ENCODE assay signal across 23 cellular contexts in genomic region chr10:108582888-108583287, GRCh38.
A peak's percentile ranks its signal among the peaks of the same experiment; 100 is the strongest.
DNase-seq lines count a peak whose midpoint lies in the region; ATAC-seq and TF ChIP-seq lines count a peak whose summit lies in the region.
"Had no signal": no experiment of that assay in that cellular context is flagged by ENCODE, and none has a peak within 500 bp of the region (broad histone marks: within the 10 kb centered on the region; RNA-seq: fewer than 3 reads in every experiment).

No MANE protein-coding gene starts in this region.

- H3K27ac ChIP-seq in OCI-LY3 (ENCODE audit: low read length) (peak overlapping the region; percentile 56), right lobe of liver (peak overlapping the region in 1 of 3 donors; percentile 59), RWPE1 (no peak overlapping the region)
- H3K27ac ChIP-seq in CD4-positive, alpha-beta memory T cell (ENCODE audit: low read depth, low read length): no peak overlapping the region
- H3K27ac ChIP-seq: HL-60 had no signal

- POLR2A ChIA-PET in CD4-positive, alpha-beta memory T cell (lab: Charles Lee; ENCODE audit: partially characterized antibody): no interaction called here
- POLR2A ChIA-PET in RWPE1 (lab: Yijun Ruan, JAX; ENCODE audit: low non-redundant PET): interaction anchor here (0.6 kb wide), 1 partner anchor 819 kb away, joined by 4 read pairs; no protein-coding TSS in a partner anchor

- peaks cover 0 to 16% (median 11%) of the 10 kb centered on the region in 8 donors for H3K9me3 Mint-ChIP-seq in CD4-positive, alpha-beta memory T cell
- H3K9me3 Mint-ChIP-seq: GM23338, H9 had no signal

- H4K20me1 ChIP-seq in OCI-LY3 (ENCODE audit: insufficient read depth, low read length): no peaks in the 10 kb centered on the region

- peak overlapping the region; percentile 57 for H3K4me2 ChIP-seq in OCI-LY3 (ENCODE audit: low read length)
- H3K4me2 ChIP-seq: GM23338 had no signal

- no peak overlapping the region for H3K27ac Mint-ChIP-seq in CD4-positive, alpha-beta memory T cell
- H3K27ac Mint-ChIP-seq: B cell, CD14-positive monocyte, GM23338, H9 had no signal

- H3K36me3 ChIP-seq in OCI-LY3 (replicated peaks; ENCODE audit: low read depth, low read length) (peaks cover 8% of the 10 kb centered on the region), right lobe of liver (no peaks in the 10 kb centered on the region)
- no peaks in the 10 kb centered on the region for H3K36me3 ChIP-seq in CD4-positive, alpha-beta memory T cell (ENCODE audit: insufficient read depth, low read length)

- TF ChIP-seq POLR2A in right lobe of liver (IDR thresholded peaks at IDR 0.05): no peak

- no peaks in the 10 kb centered on the region for H3K27me3 Mint-ChIP-seq in CD4-positive, alpha-beta memory T cell
- H3K27me3 Mint-ChIP-seq: B cell had no signal

- peak; percentile 37 for DNase-seq in ELR (ENCODE audit: low read depth)
- no peak for DNase-seq in right lobe of liver
- DNase-seq in C1 segment of cervical spinal cord (lab: John Stamatoyannopoulos, UW): no peak
- no peak for DNase-seq in CD4-positive, alpha-beta memory T cell
- DNase-seq in NCI-H69 (lab: John Stamatoyannopoulos, UW): no peak
- DNase-seq in RWPE1 (ENCODE audit: low spot score): no peak
- DNase-seq: DMS153, DND-41, H9, Kasumi-1, MV-4-11, NCI-H1105, NCI-H146, NCI-H2029, NCI-H446 treated with DMSO at 0.1 percent for 48 hours, NCI-H526, SHP77 treated with DMSO at 0.1 percent for 48 hours had no signal

- CTCF ChIA-PET in CD4-positive, alpha-beta memory T cell (lab: Charles Lee; ENCODE audit: partially characterized antibody): no interaction called here
- CTCF ChIA-PET in RWPE1 (lab: Yijun Ruan, JAX): no interaction called here

- no peak for TF ChIP-seq CTCF in OCI-LY3 (IDR thresholded peaks at IDR 0.05; ENCODE audit: low read depth, low read length)
- no peak for TF ChIP-seq CTCF in right lobe of liver (IDR thresholded peaks at IDR 0.05)
- TF ChIP-seq CTCF in RWPE1 (conservative IDR thresholded peaks at IDR 0.05; ENCODE audit: low read depth): no peak

- H3K4me1 ChIP-seq in OCI-LY3 (ENCODE audit: low read length): peaks cover 52% of the 10 kb centered on the region
- H3K4me1 ChIP-seq in right lobe of liver: peaks cover 0 to 45% (median 5%) of the 10 kb centered on the region in 4 donors
- H3K4me1 ChIP-seq in CD4-positive, alpha-beta memory T cell (ENCODE audit: insufficient read depth, low read length): no peaks in the 10 kb centered on the region

- H3K4me1 Mint-ChIP-seq in CD4-positive, alpha-beta memory T cell: no peaks in the 10 kb centered on the region
- H3K4me1 Mint-ChIP-seq: CD14-positive monocyte had no signal

- no peak overlapping the region for H3K4me3 Mint-ChIP-seq in CD4-positive, alpha-beta memory T cell
- H3K4me3 Mint-ChIP-seq: B cell, CD14-positive monocyte, GM23338, H9 had no signal

- H3K4me3 ChIP-seq in OCI-LY3 (ENCODE audit: low read length) (no peak overlapping the region), right lobe of liver (no peak overlapping the region)
- H3K4me3 ChIP-seq in CD4-positive, alpha-beta memory T cell (ENCODE audit: low read length in 2 of 2): no peak overlapping the region
- H3K4me3 ChIP-seq: GM23338, K562 had no signal

- 18% methylated on average over 1 of the region's 1 CpG for WGBS in right lobe of liver (ENCODE audit: insufficient coverage, low coverage, low lambda C conversion rate, missing lambda C conversion rate)

- peak; percentile 16 to 72 (median 67) for ATAC-seq in right lobe of liver
- ATAC-seq: GM23338, K562 had no signal

- no peak overlapping the region for H3K9ac ChIP-seq in OCI-LY3 (ENCODE audit: low read length)

- H3K9me3 ChIP-seq in OCI-LY3 (ENCODE audit: insufficient read depth, low read length) (no peaks in the 10 kb centered on the region), right lobe of liver (no peaks in the 10 kb centered on the region)
- no peaks in the 10 kb centered on the region for H3K9me3 ChIP-seq in CD4-positive, alpha-beta memory T cell (ENCODE audit: control insufficient read depth in 1 of 2, low read length in 2 of 2)

- H3K27me3 ChIP-seq in OCI-LY3 (ENCODE audit: low read depth, low read length) (no peaks in the 10 kb centered on the region), right lobe of liver (no peaks in the 10 kb centered on the region)
- H3K27me3 ChIP-seq in CD4-positive, alpha-beta memory T cell (ENCODE audit: insufficient read depth, low read length): no peaks in the 10 kb centered on the region

- no peak overlapping the region for H2AFZ ChIP-seq in OCI-LY3 (ENCODE audit: low read depth, low read length)
- H2AFZ ChIP-seq: GM23338 had no signal

- intact Hi-C loops in right lobe of liver (cut with DNase I): no loop called here
- intact Hi-C loops in CD4-positive, alpha-beta memory T cell (cut with micrococcal nuclease): no loop called here

- no peaks in the 10 kb centered on the region for H3K36me3 Mint-ChIP-seq in CD4-positive, alpha-beta memory T cell
- H3K36me3 Mint-ChIP-seq: CD14-positive monocyte had no signal

- no peaks in the 10 kb centered on the region for H3K79me2 ChIP-seq in OCI-LY3 (ENCODE audit: low read length)
